Comparison of ENCODE assay signal across 2 cellular contexts in genomic region chr15:92332125-92332899, GRCh38.
TF ChIP-seq lines count a peak whose summit lies in the region.

No MANE protein-coding gene starts in this region.

TF ChIP-seq in HepG2, 621 proteins besides CTCF, POLR2A, EP300 and RAD21 (continued from another document):
- no peak for TF ChIP-seq ZBTB49 (CRISPR knock-in tag; IDR thresholded peaks at IDR 0.05; ENCODE audit: borderline replicate concordance)
- no peak for TF ChIP-seq ZKSCAN8 (CRISPR knock-in tag; IDR thresholded peaks at IDR 0.05; ENCODE audit: borderline replicate concordance)
- no peak for TF ChIP-seq ZNF230 (CRISPR knock-in tag; IDR thresholded peaks at IDR 0.05)
- TF ChIP-seq MAFF (IDR thresholded peaks at IDR 0.05; ENCODE audit: low read depth, low read length): peak; percentile 62
- peak; percentile 47 to 72 for TF ChIP-seq MAFK (conservative IDR thresholded peaks at IDR 0.05 in 1 of 2, IDR thresholded peaks at IDR 0.05 in 1 of 2; ENCODE audit: low read length in 2 of 2)
- no peak for TF ChIP-seq ZBTB10 (CRISPR knock-in tag; IDR thresholded peaks at IDR 0.05; ENCODE audit: borderline replicate concordance)
- TF ChIP-seq TAF1 (CRISPR knock-in tag; IDR thresholded peaks at IDR 0.05): no peak

TF ChIP-seq in IMR-90, 13 proteins besides CTCF, POLR2A, EP300 and RAD21 (continued from another document):
- TF ChIP-seq USF2 (IDR thresholded peaks at IDR 0.05; ENCODE audit: low read depth, low read length): no peak
